In genomic region chr1:9324246-9325096, GRCh38 we compare ENCODE assay signal across 16 cellular contexts. TPM values are rescaled to one million over a fixed set of nuclear protein-coding genes. Genes with fewer than 3 reads are reported as not detected.
DNase-seq lines count a peak whose midpoint lies in the region; ATAC-seq and TF ChIP-seq lines count a peak whose summit lies in the region.
"Had no signal": no experiment of that assay in that cellular context is flagged by ENCODE, and none has a peak within 500 bp of the region (broad histone marks: within the 10 kb centered on the region; RNA-seq: fewer than 3 reads in every experiment).

No MANE protein-coding gene starts in this region.

- no peaks in the 10 kb centered on the region for H3K36me3 ChIP-seq in H7 (replicated peaks; ENCODE audit: control insufficient read depth, insufficient read depth, low read length)
- H3K36me3 ChIP-seq in stomach smooth muscle (ENCODE audit: control insufficient read depth in 2 of 2, insufficient read depth in 2 of 2, low read length in 2 of 2) = peaks cover 0 to 2% of the 10 kb centered on the region in 2 donors
- no peaks in the 10 kb centered on the region for H3K36me3 ChIP-seq in upper lobe of right lung

- H3K36me3 Mint-ChIP-seq in mesothelial cell of epicardium = no peaks in the 10 kb centered on the region
- no peaks in the 10 kb centered on the region for H3K36me3 Mint-ChIP-seq in Calu3 (ENCODE audit: insufficient read depth, unreplicated experiment)
- H3K36me3 Mint-ChIP-seq: type B pancreatic cell had no signal

- H3K4me3 Mint-ChIP-seq in mesothelial cell of epicardium (no peak overlapping the region), Calu3 (ENCODE audit: low read depth, unreplicated experiment) (no peak overlapping the region)
- H3K4me3 Mint-ChIP-seq: T-helper 2 cell treated with Interferon-gamma antibody and Interleukin-4, amounts not matched to agents 5 μg/mL and 100 μg/mL, for 36 hours; type B pancreatic cell had no signal

- BruUV-seq in Calu3 (replicated peaks; lab: Mats Ljungman, UMichigan) = no TSS peak

- H3K9me3 Mint-ChIP-seq in mesothelial cell of epicardium (no peaks in the 10 kb centered on the region), Calu3 (ENCODE audit: low read depth, unreplicated experiment) (no peaks in the 10 kb centered on the region)
- H3K9me3 Mint-ChIP-seq: T-helper 2 cell treated with Interferon-gamma antibody and Interleukin-4, amounts not matched to agents 5 μg/mL and 100 μg/mL, for 36 hours; type B pancreatic cell had no signal

- DNase-seq in H7 (peak; percentile 62), mesothelial cell of epicardium (ENCODE audit: low spot score in 2 of 2, unreplicated experiment in 2 of 2) (no peak), Calu3 (no peak), upper lobe of right lung (no peak), SKM-1 treated with dmso at 0.1 percent for 144 hours (lab: John Stamatoyannopoulos, UW; ENCODE audit: unreplicated experiment) (no peak)
- DNase-seq: activated CD4-positive, alpha-beta T cell treated with anti-CD3 and anti-CD28 coated beads, Interleukin-2, amount 50 U/mL, for 4 hours; amniotic stem cell; GF-D8; mammary epithelial cell; MV-4-11 had no signal

- peak overlapping the region; percentile 81 for H3K27ac ChIP-seq in cingulate gyrus (ENCODE audit: low read depth, low read length)
- peak overlapping the region; percentile 80 for H3K27ac ChIP-seq in stomach smooth muscle (ENCODE audit: low read length)
- no peak overlapping the region for H3K27ac ChIP-seq in upper lobe of right lung

- TF ChIP-seq CTCF in mesothelial cell of epicardium (IDR thresholded peaks at IDR 0.05; ENCODE audit: unreplicated experiment) (no peak), Calu3 (IDR thresholded peaks at IDR 0.05; ENCODE audit: unreplicated experiment) (no peak), upper lobe of right lung (IDR thresholded peaks at IDR 0.05) (no peak)

- intact Hi-C loops in Calu3 (cut with micrococcal nuclease; ENCODE audit: unreplicated experiment) (no loop called here), upper lobe of right lung (cut with DNase I) (no loop called here)

- no peaks in the 10 kb centered on the region for H3K9me3 ChIP-seq in stomach smooth muscle (ENCODE audit: control insufficient read depth in 2 of 2, low read length in 2 of 2)
- H3K9me3 ChIP-seq in upper lobe of right lung = no peaks in the 10 kb centered on the region

- H3K4me1 ChIP-seq in stomach smooth muscle (ENCODE audit: control insufficient read depth, insufficient read depth, low read length) = peaks cover 87% of the 10 kb centered on the region
- peaks cover 31% of the 10 kb centered on the region for H3K4me1 ChIP-seq in upper lobe of right lung

- H3K4me1 Mint-ChIP-seq in mesothelial cell of epicardium (peaks cover 42% of the 10 kb centered on the region), Calu3 (ENCODE audit: low read depth, unreplicated experiment) (no peaks in the 10 kb centered on the region)

- peak overlapping the region in 1 of 2 donors; percentile 31 for H3K9ac ChIP-seq in stomach smooth muscle (ENCODE audit: low read length in 2 of 2)

- H3K27ac Mint-ChIP-seq in mesothelial cell of epicardium (peak overlapping the region; percentile 30), Calu3 (ENCODE audit: unreplicated experiment) (no peak overlapping the region)
- H3K27ac Mint-ChIP-seq: T-helper 2 cell treated with Interferon-gamma antibody and Interleukin-4, amounts not matched to agents 5 μg/mL and 100 μg/mL, for 36 hours had no signal

- no peak overlapping the region for H3K4me3 ChIP-seq in H7 (ENCODE audit: insufficient read depth, low read depth, low read length)
- H3K4me3 ChIP-seq in stomach smooth muscle (ENCODE audit: low read length in 2 of 2) = peak overlapping the region in 1 of 2 donors; percentile 40
- H3K4me3 ChIP-seq in upper lobe of right lung = no peak overlapping the region

- CTCF ChIA-PET in Calu3 (lab: Charles Lee) = no interaction called here

- H3K27me3 ChIP-seq in H7 (ENCODE audit: control insufficient read depth, insufficient read depth, low read length) (no peaks in the 10 kb centered on the region), stomach smooth muscle (ENCODE audit: control insufficient read depth in 1 of 2, insufficient read depth in 2 of 2, low read length in 2 of 2) (no peaks in the 10 kb centered on the region), upper lobe of right lung (no peaks in the 10 kb centered on the region)

- ATAC-seq in HG03045 (IDR thresholded peaks at IDR 0.05; ENCODE audit: unreplicated experiment) = no peak
- no peak for ATAC-seq in upper lobe of right lung
- ATAC-seq: Right ventricle myocardium inferior had no signal

- H3K27me3 Mint-ChIP-seq in mesothelial cell of epicardium (ENCODE audit: low read depth) (no peaks in the 10 kb centered on the region), Calu3 (ENCODE audit: unreplicated experiment) (no peaks in the 10 kb centered on the region)
- H3K27me3 Mint-ChIP-seq: type B pancreatic cell had no signal

RNA-seq across cellular contexts. Expression of gene SPSB1, which starts 31.8 kb away (rescaled TPM):
- 4.2 and 6.5 TPM in 2 replicates for total RNA-seq in H7 (2014; rRNA removed; shearing (Covaris generic))
- 22.0 to 24.8 TPM (median 23.9 TPM) in 3 replicates for total RNA-seq in mesothelial cell of epicardium
- total RNA-seq in Calu3 (2022) = 4.9 and 5.8 TPM in 2 replicates
- total RNA-seq in upper lobe of right lung = 29.0 TPM
